ENCODE assay signal across 27 cellular contexts in the genomic region with DNA sequence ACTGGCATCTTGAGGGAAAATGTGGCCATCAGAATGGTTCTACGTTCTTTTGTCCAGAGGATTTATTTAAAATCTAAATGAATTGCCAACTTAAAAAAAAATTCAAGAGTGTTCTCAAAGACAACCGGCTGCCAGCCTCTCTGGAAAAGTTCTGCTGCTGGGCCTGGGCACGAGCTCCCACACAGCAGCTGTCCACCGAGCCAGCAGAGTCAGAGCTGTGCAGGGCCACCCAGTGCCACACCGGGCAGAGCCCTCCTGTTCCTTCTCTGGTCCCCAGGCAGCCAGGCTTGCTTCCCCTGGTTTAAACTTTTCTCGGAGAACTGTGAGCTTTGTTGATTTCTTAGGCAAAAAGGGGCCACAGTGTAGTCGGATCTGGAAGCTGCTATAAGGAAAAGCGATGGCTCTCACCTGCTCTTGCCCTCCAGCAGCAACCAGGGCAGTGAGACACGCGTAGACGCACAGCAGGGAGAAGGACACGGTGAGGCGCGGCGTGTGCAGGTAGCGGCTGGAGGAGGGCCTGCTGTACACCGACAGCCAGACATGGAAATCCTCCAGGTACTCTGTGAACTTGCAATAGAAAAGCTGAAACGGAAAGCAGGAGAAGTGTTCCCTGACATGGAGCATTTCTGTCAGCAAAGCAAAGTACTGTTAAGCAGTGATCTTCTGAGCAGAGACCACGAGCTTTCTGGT.
"Had no signal": no experiment of that assay in that cellular context is flagged by ENCODE, and none has a peak within 500 bp of the region (broad histone marks: within the 10 kb centered on the region; RNA-seq: fewer than 3 reads in every experiment).

No MANE protein-coding gene starts in this region.

- H3K27ac ChIP-seq: brain microvascular endothelial cell, cardiac muscle cell, SK-N-MC had no signal

- H3K36me3 ChIP-seq: brain microvascular endothelial cell, cardiac muscle cell had no signal

- ATAC-seq: activated T-cell treated with anti-CD3 and anti-CD28 coated beads, Interleukin-2, amount 50 U/mL, for 4 hours; activated T-helper 17 cell treated with anti-CD3 and anti-CD28 coated beads, Interleukin-2, amount 50 U/mL, for 72 hours; K562; T-cell had no signal

- H3K4me3 ChIP-seq: cardiac muscle cell, K562, SK-N-MC had no signal

- FAIRE-seq: K562, RCC 7860, TTC549 had no signal

- H3K27me3 ChIP-seq: brain microvascular endothelial cell, cardiac muscle cell had no signal

- DNase-seq: activated CD4-positive, alpha-beta memory T cell treated with anti-CD3 and anti-CD28 coated beads for 36 hours; activated CD4-positive, alpha-beta T cell treated with anti-CD3 and anti-CD28 coated beads, Interleukin-2, amount 10 ng/mL, durations not matched to agents 7 days and 5 days; activated CD4-positive, CD25-positive, alpha-beta regulatory T cell; activated CD8-positive, alpha-beta memory T cell treated with anti-CD3 and anti-CD28 coated beads for 24 hours; activated gamma-delta T cell; activated naive CD4-positive, alpha-beta T cell treated with anti-CD3 and anti-CD28 coated beads for 36 hours; activated T-cell treated with anti-CD3 and anti-CD28 coated beads, Interleukin-2, amount 50 U/mL, for 4 hours; brain microvascular endothelial cell; Karpas-422; MM.1S; NCI-H1105; NCI-H1436 treated with DMSO at 0.1 percent for 48 hours; NCI-H187; NCI-H2081; NCI-H510A treated with DMSO at 0.1 percent for 48 hours; NCI-H69; NK-92 treated with Interleukin-12 subunit alpha and Interleukin-12 subunit beta, amount 100 ng/mL, for 24 hours; OCI-M1; T-cell; T-helper 2 cell; T1000 had no signal
